21 cellular contexts compared by ENCODE assay signal in genomic region chr22:39475337-39475736, GRCh38. TPM values are rescaled to one million over a fixed set of nuclear protein-coding genes. Genes with fewer than 3 reads are reported as not detected.
A peak's percentile ranks its signal among the peaks of the same experiment; 100 is the strongest.
DNase-seq lines count a peak whose midpoint lies in the region; ATAC-seq, FAIRE-seq and TF ChIP-seq lines count a peak whose summit lies in the region.
"Had no signal": no experiment of that assay in that cellular context is flagged by ENCODE, and none has a peak within 500 bp of the region (broad histone marks: within the 10 kb centered on the region; RNA-seq: fewer than 3 reads in every experiment).

No MANE protein-coding gene starts in this region.

- no peak for ATAC-seq in GM21619 (IDR thresholded peaks at IDR 0.05; ENCODE audit: unreplicated experiment)
- ATAC-seq: esophagus mucosa had no signal

- no peak overlapping the region for H2BK15ac ChIP-seq in mesenchymal stem cell (ENCODE audit: low read depth, poor library complexity, severe bottlenecking)

- H3K79me2 ChIP-seq in astrocyte (ENCODE audit: insufficient read depth, low read length), result no peaks in the 10 kb centered on the region

- H3K9me3 Mint-ChIP-seq in HFFc6 (no peaks in the 10 kb centered on the region), astrocyte (ENCODE audit: unreplicated experiment) (no peaks in the 10 kb centered on the region)
- H3K9me3 Mint-ChIP-seq in T-helper 2 cell treated with Interferon-gamma antibody and Interleukin-4, amounts not matched to agents 5 μg/mL and 100 μg/mL, for 36 hours, result no peaks in the 10 kb centered on the region
- H3K9me3 Mint-ChIP-seq: nephron progenitor cell had no signal

- H3K4me3 Mint-ChIP-seq in HFFc6, result no peak overlapping the region
- H3K4me3 Mint-ChIP-seq in astrocyte (ENCODE audit: unreplicated experiment), result no peak overlapping the region
- no peak overlapping the region for H3K4me3 Mint-ChIP-seq in T-helper 2 cell treated with Interferon-gamma antibody and Interleukin-4, amounts not matched to agents 5 μg/mL and 100 μg/mL, for 36 hours
- H3K4me3 Mint-ChIP-seq: nephron progenitor cell had no signal

- H3K9ac ChIP-seq in astrocyte (ENCODE audit: low read length), result no peak overlapping the region
- H3K9ac ChIP-seq in mesenchymal stem cell (ENCODE audit: low read length), result no peak overlapping the region
- H3K9ac ChIP-seq in stomach smooth muscle (ENCODE audit: low read length in 2 of 2), result no peak overlapping the region

- no peak overlapping the region for H2BK5ac ChIP-seq in mesenchymal stem cell (ENCODE audit: low read depth, low read length, poor library complexity, severe bottlenecking)

- H3K4me3 ChIP-seq in astrocyte (ENCODE audit: insufficient read depth, low read depth, low read length) (no peak overlapping the region), mesenchymal stem cell (ENCODE audit: insufficient read depth in 1 of 2, low read depth in 1 of 2, low read length in 2 of 2) (no peak overlapping the region), stomach smooth muscle (ENCODE audit: low read length in 2 of 2) (no peak overlapping the region)
- H3K4me3 ChIP-seq: prostate gland, skin epidermis had no signal

- H3K18ac ChIP-seq in mesenchymal stem cell (ENCODE audit: low read depth in 1 of 2, low read length in 2 of 2), result no peak overlapping the region

- H4K8ac ChIP-seq in mesenchymal stem cell (ENCODE audit: low read length), result peak overlapping the region; percentile 19

- H3K9me3 ChIP-seq in astrocyte (ENCODE audit: insufficient read depth, low read depth, low read length), result no peaks in the 10 kb centered on the region
- H3K9me3 ChIP-seq in mesenchymal stem cell (ENCODE audit: control insufficient read depth, low read length), result no peaks in the 10 kb centered on the region
- H3K9me3 ChIP-seq in stomach smooth muscle (ENCODE audit: control insufficient read depth in 2 of 2, low read length in 2 of 2), result no peaks in the 10 kb centered on the region
- H3K9me3 ChIP-seq: prostate gland had no signal

- DNase-seq in HFFc6 (no peak), astrocyte (ENCODE audit: low read depth) (no peak), mesenchymal stem cell (no peak), GM13977 (ENCODE audit: low spot score) (no peak)
- no peak for DNase-seq in T-helper 2 cell treated with Interferon-gamma antibody and Interleukin-4, amounts not matched to agents 5 μg/mL and 100 μg/mL, for 36 hours (ENCODE audit: low spot score)
- DNase-seq: activated CD4-positive, alpha-beta T cell treated with anti-CD3 and anti-CD28 coated beads for 48 hours; central memory CD4-positive, alpha-beta T cell; effector CD4-positive, alpha-beta T cell; Kasumi-1; NCI-H1048; NCI-H510A treated with DMSO at 0.1 percent for 48 hours; nephron progenitor cell; stimulated activated CD4-positive, alpha-beta T cell treated with anti-CD3 and anti-CD28 coated beads, Interleukin-4, amount 100 ng/mL, for 4 hours had no signal

- no peak overlapping the region for H3K14ac ChIP-seq in mesenchymal stem cell (ENCODE audit: low read length in 2 of 2)

- H2BK120ac ChIP-seq in mesenchymal stem cell (ENCODE audit: low read depth, low read length), result no peak overlapping the region

- no peak for FAIRE-seq in astrocyte (lab: Jason Lieb, UNC)
- FAIRE-seq: TTC549 had no signal

- no peak overlapping the region for H3K23ac ChIP-seq in mesenchymal stem cell (ENCODE audit: low read length in 2 of 2)

- no peak overlapping the region for H4K91ac ChIP-seq in mesenchymal stem cell (ENCODE audit: low read length)

- no peak overlapping the region for H3K27ac ChIP-seq in astrocyte (ENCODE audit: low read depth, low read length)
- no peak overlapping the region for H3K27ac ChIP-seq in mesenchymal stem cell (ENCODE audit: low read length, poor library complexity, severe bottlenecking)
- peak overlapping the region; percentile 6 for H3K27ac ChIP-seq in stomach smooth muscle (ENCODE audit: low read length)
- H3K27ac ChIP-seq: prostate gland had no signal

- in situ Hi-C loops in GM13977 (cut with MboI; ENCODE audit: low pct_unique_long_range_greater_than_20kb, low sequenced_read_pairs, unreplicated experiment), result no loop called here

- H3K27me3 ChIP-seq in astrocyte (ENCODE audit: insufficient read depth, low read length) (peaks cover 2% of the 10 kb centered on the region), mesenchymal stem cell (ENCODE audit: control insufficient read depth in 1 of 2, insufficient read depth in 1 of 2, low read length in 2 of 2) (peaks cover 0 to 72% of the 10 kb centered on the region in 2 experiments), stomach smooth muscle (ENCODE audit: control insufficient read depth in 1 of 2, insufficient read depth in 2 of 2, low read length in 2 of 2) (no peaks in the 10 kb centered on the region)

- no peak overlapping the region for H2AK5ac ChIP-seq in mesenchymal stem cell (ENCODE audit: low read length, severe bottlenecking)

- H4K20me1 ChIP-seq in astrocyte (ENCODE audit: insufficient read depth, low read length), result no peaks in the 10 kb centered on the region

- H2AFZ ChIP-seq in astrocyte (ENCODE audit: low read depth, low read length) (no peak overlapping the region), mesenchymal stem cell (ENCODE audit: low read depth, low read length) (no peak overlapping the region)

- H3K36me3 ChIP-seq in astrocyte (ENCODE audit: insufficient read depth, low read length) (no peaks in the 10 kb centered on the region), mesenchymal stem cell (ENCODE audit: control insufficient read depth in 1 of 2, insufficient read depth in 2 of 2, low read depth in 1 of 2, low read length in 2 of 2) (no peaks in the 10 kb centered on the region), stomach smooth muscle (ENCODE audit: control insufficient read depth in 2 of 2, insufficient read depth in 2 of 2, low read length in 2 of 2) (no peaks in the 10 kb centered on the region)
- H3K36me3 ChIP-seq: prostate gland had no signal

- peak overlapping the region in 1 of 2 experiments; percentile 50 for H2BK12ac ChIP-seq in mesenchymal stem cell (ENCODE audit: low read length in 2 of 2)

- H3K4ac ChIP-seq in mesenchymal stem cell (ENCODE audit: low read depth in 1 of 2, low read length in 2 of 2), result no peak overlapping the region

- H3K79me1 ChIP-seq in mesenchymal stem cell (replicated peaks; ENCODE audit: low read length, poor library complexity, severe bottlenecking), result no peaks in the 10 kb centered on the region

- no peak for TF ChIP-seq CTCF in HFFc6 (IDR thresholded peaks at IDR 0.05)
- no peak for TF ChIP-seq CTCF in astrocyte (IDR thresholded peaks at IDR 0.05; ENCODE audit: insufficient read depth, low read depth, low read length)
- no peak for TF ChIP-seq CTCF in GM13977 (IDR thresholded peaks at IDR 0.05; ENCODE audit: extremely low read depth, insufficient read depth, missing control alignments)

- H3K36me3 Mint-ChIP-seq in HFFc6 (ENCODE audit: low read depth) (no peaks in the 10 kb centered on the region), astrocyte (ENCODE audit: low read depth, unreplicated experiment) (no peaks in the 10 kb centered on the region)
- H3K36me3 Mint-ChIP-seq in T-helper 2 cell treated with Interferon-gamma antibody and Interleukin-4, amounts not matched to agents 5 μg/mL and 100 μg/mL, for 36 hours (ENCODE audit: low read depth), result no peaks in the 10 kb centered on the region

- no peak overlapping the region for H3K4me2 ChIP-seq in astrocyte (ENCODE audit: low read length)
- no peak overlapping the region for H3K4me2 ChIP-seq in mesenchymal stem cell (ENCODE audit: low read length, poor library complexity, severe bottlenecking)

- H3K27ac Mint-ChIP-seq in HFFc6 (peak overlapping the region; percentile 80), astrocyte (ENCODE audit: unreplicated experiment) (peak overlapping the region; percentile 53)
- H3K27ac Mint-ChIP-seq in T-helper 2 cell treated with Interferon-gamma antibody and Interleukin-4, amounts not matched to agents 5 μg/mL and 100 μg/mL, for 36 hours, result no peak overlapping the region
- H3K27ac Mint-ChIP-seq: nephron progenitor cell had no signal

- H3K27me3 Mint-ChIP-seq in HFFc6 (ENCODE audit: insufficient read depth), result peaks cover 3% of the 10 kb centered on the region
- H3K27me3 Mint-ChIP-seq in astrocyte (ENCODE audit: low read depth, unreplicated experiment), result no peaks in the 10 kb centered on the region
- H3K27me3 Mint-ChIP-seq in T-helper 2 cell treated with Interferon-gamma antibody and Interleukin-4, amounts not matched to agents 5 μg/mL and 100 μg/mL, for 36 hours (ENCODE audit: low read depth), result no peaks in the 10 kb centered on the region

- H3K4me1 Mint-ChIP-seq in HFFc6 (ENCODE audit: low read depth) (peaks cover 45% of the 10 kb centered on the region), astrocyte (ENCODE audit: low read depth, unreplicated experiment) (peaks cover 39% of the 10 kb centered on the region)
- H3K4me1 Mint-ChIP-seq in T-helper 2 cell treated with Interferon-gamma antibody and Interleukin-4, amounts not matched to agents 5 μg/mL and 100 μg/mL, for 36 hours (ENCODE audit: low read depth), result peaks cover 17% of the 10 kb centered on the region

- WGBS in mesenchymal stem cell, result 86% methylated on average over 9 of the region's 9 CpGs

- H3K4me1 ChIP-seq in astrocyte (ENCODE audit: insufficient read depth, low read length), result peaks cover 20% of the 10 kb centered on the region
- peaks cover 42% of the 10 kb centered on the region for H3K4me1 ChIP-seq in mesenchymal stem cell (ENCODE audit: control insufficient read depth, insufficient read depth, low read depth, low read length)
- H3K4me1 ChIP-seq in stomach smooth muscle (ENCODE audit: control insufficient read depth, insufficient read depth, low read length), result peaks cover 15% of the 10 kb centered on the region
- H3K4me1 ChIP-seq: prostate gland had no signal

RNA-seq across cellular contexts. Expression of gene MGAT3, which starts 18.5 kb away (rescaled TPM):
- total RNA-seq in HFFc6 (2021; fragmentation: NEBNext Ultra II Directional; extraction: Animal tissue kit (Norgen Biotek cat#: 25700)), result not detected
- 7.9 and 9.7 TPM in 2 replicates for total RNA-seq in astrocyte
- 2.1 TPM for polyA plus RNA-seq in mesenchymal stem cell (2013, experiment 1 of 2)
- 2.0 TPM for polyA plus RNA-seq in mesenchymal stem cell (2013, experiment 2 of 2)
- total RNA-seq: lung microvascular endothelial cell, RPMI7951 had no signal

RNA-seq across cellular contexts. Expression of gene MIEF1, which starts 26.8 kb away (rescaled TPM):
- 10 to 100 TPM; 26.4 to 32.8 (median 28.7) TPM for total RNA-seq in HFFc6 (2021; fragmentation: NEBNext Ultra II Directional; extraction: Animal tissue kit (Norgen Biotek cat#: 25700))
- 34.2 and 35.6 TPM in 2 replicates for total RNA-seq in astrocyte
- 19.0 TPM for polyA plus RNA-seq in mesenchymal stem cell (2013, experiment 1 of 2)
- 19.9 TPM for polyA plus RNA-seq in mesenchymal stem cell (2013, experiment 2 of 2)

RNA-seq across cellular contexts. Expression of gene ATF4, which starts 45.0 kb away (rescaled TPM):
- total RNA-seq in HFFc6 (2021; fragmentation: NEBNext Ultra II Directional; extraction: Animal tissue kit (Norgen Biotek cat#: 25700)), result 100 to 1,000 TPM; 227 to 271 (median 249) TPM
- 502 and 508 TPM in 2 replicates for total RNA-seq in astrocyte
- polyA plus RNA-seq in mesenchymal stem cell (2013, experiment 1 of 2), result 513 TPM
- 503 TPM for polyA plus RNA-seq in mesenchymal stem cell (2013, experiment 2 of 2)

RNA-seq across cellular contexts. Expression of gene RPS19BP1, which starts 57.2 kb away (rescaled TPM):
- 10 to 100 TPM; 60.5 to 85.5 (median 75.9) TPM for total RNA-seq in HFFc6 (2021; fragmentation: NEBNext Ultra II Directional; extraction: Animal tissue kit (Norgen Biotek cat#: 25700))
- 45.5 and 58.7 TPM in 2 replicates for total RNA-seq in astrocyte
- polyA plus RNA-seq in mesenchymal stem cell (2013, experiment 1 of 2), result 59.9 TPM
- 59.6 TPM for polyA plus RNA-seq in mesenchymal stem cell (2013, experiment 2 of 2)
